In genomic region chr2:45368792-45369191, GRCh38 we compare ENCODE assay signal across 30 cellular contexts.
"Had no signal": no experiment of that assay in that cellular context is flagged by ENCODE, and none has a peak within 500 bp of the region (broad histone marks: within the 10 kb centered on the region; RNA-seq: fewer than 3 reads in every experiment).

No MANE protein-coding gene starts in this region.

- DNase-seq: activated CD4-positive, alpha-beta memory T cell treated with anti-CD3 and anti-CD28 coated beads, Interleukin-2, amount 10 ng/mL, durations not matched to agents 7 days and 5 days; activated CD4-positive, alpha-beta T cell treated with anti-CD3 and anti-CD28 coated beads for 1 hour; activated CD4-positive, alpha-beta T cell treated with anti-CD3 and anti-CD28 coated beads for 4 hours; activated CD4-positive, alpha-beta T cell treated with anti-CD3 and anti-CD28 coated beads, Interleukin-2, amount 10 ng/mL, durations not matched to agents 7 days and 5 days; activated CD4-positive, alpha-beta T cell treated with anti-CD3 and anti-CD28 coated beads, Interleukin-2, amount 50 U/mL, for 4 hours; activated CD8-positive, alpha-beta memory T cell treated with anti-CD3 and anti-CD28 coated beads, Interleukin-2, amount 50 U/mL, for 48 hours; activated effector memory CD4-positive, alpha-beta T cell treated with Interleukin-2 at 50 U/mL for 16 hours; activated gamma-delta T cell treated with Interleukin-2 at 50 U/mL for 16 hours; activated naive CD4-positive, alpha-beta T cell treated with anti-CD3 and anti-CD28 coated beads, Interleukin-2, amount 50 U/mL, for 16 hours; activated naive CD4-positive, alpha-beta T cell treated with Interleukin-2 at 50 U/mL for 16 hours; activated T-cell treated with anti-CD3 and anti-CD28 coated beads for 4 hours; activated T-cell treated with anti-CD3 and anti-CD28 coated beads, Interleukin-2, amount 50 U/mL, for 24 hours; activated T-cell treated with anti-CD3 and anti-CD28 coated beads, Interleukin-2, amount 50 U/mL, for 72 hours; amniotic stem cell; anterior cingulate cortex; caudate nucleus; colonic mucosa; effector CD8-positive, alpha-beta T cell; esophagus squamous epithelium; foreskin melanocyte; heart right ventricle; T-helper 2 cell had no signal

- H3K9me3 Mint-ChIP-seq: activated CD4-positive, alpha-beta memory T cell treated with anti-CD3 and anti-CD28 coated beads, Interleukin-2, amount 10 ng/mL, durations not matched to agents 7 days and 5 days; activated CD4-positive, alpha-beta T cell treated with anti-CD3 and anti-CD28 coated beads, Interleukin-2, amount 10 ng/mL, durations not matched to agents 7 days and 5 days; activated T-cell treated with anti-CD3 and anti-CD28 coated beads, Interleukin-2, amount 50 U/mL, for 24 hours; activated T-cell treated with anti-CD3 and anti-CD28 coated beads, Interleukin-2, amount 50 U/mL, for 72 hours; activated T-helper 17 cell treated with anti-CD3 and anti-CD28 coated beads, Interleukin-2, amount 50 U/mL, for 72 hours; WTC11 had no signal

- H3K36me3 ChIP-seq: colonic mucosa, esophagus squamous epithelium, gastroesophageal sphincter, heart right ventricle had no signal

- H3K27ac ChIP-seq: colonic mucosa, epithelial cell of prostate, esophagus squamous epithelium, gastroesophageal sphincter, heart right ventricle had no signal

- H3K36me3 Mint-ChIP-seq: activated naive CD8-positive, alpha-beta T cell; WTC11 had no signal

- H3K4me1 ChIP-seq: colonic mucosa, esophagus squamous epithelium, gastroesophageal sphincter, heart right ventricle had no signal

- H3K27me3 ChIP-seq: colonic mucosa, gastroesophageal sphincter, heart right ventricle had no signal

- ATAC-seq: activated T-cell treated with anti-CD3 and anti-CD28 coated beads, Interleukin-2, amount 50 U/mL, for 72 hours; activated T-helper 17 cell treated with anti-CD3 and anti-CD28 coated beads, Interleukin-2, amount 50 U/mL, for 72 hours; gastroesophageal sphincter; heart right ventricle; WTC11 had no signal

- H3K4me3 ChIP-seq: colonic mucosa, esophagus squamous epithelium, gastroesophageal sphincter, heart right ventricle had no signal

- H3K9me3 ChIP-seq: colonic mucosa, esophagus squamous epithelium, gastroesophageal sphincter, heart right ventricle had no signal

- H3K27ac Mint-ChIP-seq: activated CD4-positive, alpha-beta memory T cell treated with anti-CD3 and anti-CD28 coated beads, Interleukin-2, amount 10 ng/mL, durations not matched to agents 7 days and 5 days; activated CD4-positive, alpha-beta T cell treated with anti-CD3 and anti-CD28 coated beads, Interleukin-2, amount 10 ng/mL, durations not matched to agents 7 days and 5 days; activated naive CD8-positive, alpha-beta T cell; activated T-cell treated with anti-CD3 and anti-CD28 coated beads, Interleukin-2, amount 50 U/mL, for 24 hours; activated T-cell treated with anti-CD3 and anti-CD28 coated beads, Interleukin-2, amount 50 U/mL, for 72 hours; activated T-helper 17 cell treated with anti-CD3 and anti-CD28 coated beads, Interleukin-2, amount 50 U/mL, for 72 hours; WTC11 had no signal

- FAIRE-seq: astrocyte, endometrium, endothelial cell of umbilical vein had no signal

- H3K4me1 Mint-ChIP-seq: activated CD4-positive, alpha-beta memory T cell treated with anti-CD3 and anti-CD28 coated beads, Interleukin-2, amount 10 ng/mL, durations not matched to agents 7 days and 5 days; activated CD4-positive, alpha-beta T cell treated with anti-CD3 and anti-CD28 coated beads, Interleukin-2, amount 10 ng/mL, durations not matched to agents 7 days and 5 days; activated T-helper 17 cell treated with anti-CD3 and anti-CD28 coated beads, Interleukin-2, amount 50 U/mL, for 72 hours had no signal

- H3K4me3 Mint-ChIP-seq: activated CD4-positive, alpha-beta memory T cell treated with anti-CD3 and anti-CD28 coated beads, Interleukin-2, amount 10 ng/mL, durations not matched to agents 7 days and 5 days; activated CD4-positive, alpha-beta T cell treated with anti-CD3 and anti-CD28 coated beads, Interleukin-2, amount 10 ng/mL, durations not matched to agents 7 days and 5 days; activated naive CD8-positive, alpha-beta T cell; activated T-cell treated with anti-CD3 and anti-CD28 coated beads, Interleukin-2, amount 50 U/mL, for 24 hours; activated T-cell treated with anti-CD3 and anti-CD28 coated beads, Interleukin-2, amount 50 U/mL, for 72 hours; activated T-helper 17 cell treated with anti-CD3 and anti-CD28 coated beads, Interleukin-2, amount 50 U/mL, for 72 hours; WTC11 had no signal
